10 cellular contexts compared by ENCODE assay signal in the genomic region with DNA sequence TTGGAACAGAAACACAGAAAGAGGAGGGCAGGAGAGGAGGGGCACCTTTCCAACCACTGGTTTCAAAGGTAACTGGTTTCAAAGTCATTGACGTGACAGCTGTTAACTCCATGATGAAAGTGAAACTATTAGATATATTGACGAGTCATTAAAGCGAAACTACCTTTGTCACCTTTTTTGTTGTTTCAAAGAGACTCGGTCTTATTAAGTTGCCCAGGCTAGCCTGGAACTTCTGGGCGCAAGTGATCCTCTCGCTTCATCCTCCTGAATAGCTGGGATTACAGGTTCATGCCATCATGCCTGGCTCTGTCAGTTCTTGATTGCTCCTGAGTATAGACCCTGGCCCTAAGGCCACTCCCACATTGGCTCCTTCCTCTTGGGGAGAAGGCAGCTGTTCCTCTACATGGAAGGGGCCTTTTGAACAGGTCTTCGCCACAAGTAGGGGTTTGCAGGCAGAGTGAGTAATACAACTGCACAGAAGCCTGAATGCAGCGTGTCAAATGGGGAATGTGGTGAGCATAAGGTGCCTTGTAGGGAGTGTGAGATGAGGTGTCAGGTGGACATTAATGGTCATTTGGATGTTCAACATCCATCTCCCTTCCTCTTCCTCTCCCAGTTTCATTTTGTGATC. TPM values are rescaled to one million over a fixed set of nuclear protein-coding genes. Genes with fewer than 3 reads are reported as not detected.
DNase-seq lines count a peak whose midpoint lies in the region; ATAC-seq and TF ChIP-seq lines count a peak whose summit lies in the region.
"Had no signal": no experiment of that assay in that cellular context is flagged by ENCODE, and none has a peak within 500 bp of the region (broad histone marks: within the 10 kb centered on the region; RNA-seq: fewer than 3 reads in every experiment).

No MANE protein-coding gene starts in this region.

- intact Hi-C loops in naive thymus-derived CD4-positive, alpha-beta T cell (cut with micrococcal nuclease): loop anchor here in 1 of 2 donors (2.0 kb wide), 1 partner anchor 14 kb away; the partner anchor contains the start of gene GRK6
- intact Hi-C loops in aorta (cut with DNase I): no loop called here

- H3K27me3 ChIP-seq in naive thymus-derived CD4-positive, alpha-beta T cell (ENCODE audit: control insufficient read depth in 2 of 2, insufficient read depth in 2 of 2, low read length in 2 of 2): no peaks in the 10 kb centered on the region
- no peaks in the 10 kb centered on the region for H3K27me3 ChIP-seq in aorta (ENCODE audit: control insufficient read depth in 1 of 2, insufficient read depth in 2 of 2, low read length in 1 of 2)

- no peak for TF ChIP-seq CTCF in WTC11 (IDR thresholded peaks at IDR 0.05)

- no peaks in the 10 kb centered on the region for H3K36me3 Mint-ChIP-seq in naive thymus-derived CD4-positive, alpha-beta T cell
- H3K36me3 Mint-ChIP-seq in WTC11: no peaks in the 10 kb centered on the region

- H3K4me1 ChIP-seq in naive thymus-derived CD4-positive, alpha-beta T cell (ENCODE audit: control insufficient read depth in 2 of 2, insufficient read depth in 2 of 2, low read length in 2 of 2): peaks cover 14 to 24% of the 10 kb centered on the region in 2 donors
- no peaks in the 10 kb centered on the region for H3K4me1 ChIP-seq in aorta (ENCODE audit: control insufficient read depth in 1 of 2, insufficient read depth in 2 of 2, low read length in 2 of 2)

- H3K27me3 Mint-ChIP-seq in naive thymus-derived CD4-positive, alpha-beta T cell: peaks cover 0 to 3% (median 0%) of the 10 kb centered on the region in 5 donors
- H3K27me3 Mint-ChIP-seq in WTC11 (ENCODE audit: low read depth): peaks cover 71% of the 10 kb centered on the region

- no peaks in the 10 kb centered on the region for H3K9me3 ChIP-seq in naive thymus-derived CD4-positive, alpha-beta T cell (ENCODE audit: control insufficient read depth in 2 of 3, low read length in 3 of 3)
- H3K9me3 ChIP-seq in aorta (ENCODE audit: control insufficient read depth, low read length): no peaks in the 10 kb centered on the region

- no peak for DNase-seq in naive thymus-derived CD4-positive, alpha-beta T cell
- DNase-seq in aorta (no peak), hepatic stellate cell (ENCODE audit: low spot score) (no peak), WTC11 (ENCODE audit: low spot score) (no peak)
- DNase-seq: activated gamma-delta T cell treated with Interleukin-2 at 50 U/mL for 16 hours, NCI-H1092 had no signal

- POLR2A ChIA-PET in naive thymus-derived CD4-positive, alpha-beta T cell (lab: Charles Lee): interaction anchor here (4.3 to 23.7 kb wide), 3 partner anchors 9 to 34 kb away, joined by 24 to 804 read pairs (median 179); partner anchors contain the start of genes GRK6 and PRR7
- POLR2A ChIA-PET in WTC11 (lab: Charles Lee): no interaction called here

- no peak overlapping the region for H3K4me3 ChIP-seq in naive thymus-derived CD4-positive, alpha-beta T cell (ENCODE audit: low read length)
- H3K4me3 ChIP-seq in aorta (ENCODE audit: low read length in 2 of 2): no peak overlapping the region

- H3K36me3 ChIP-seq in naive thymus-derived CD4-positive, alpha-beta T cell (ENCODE audit: control insufficient read depth in 2 of 3, insufficient read depth in 3 of 3, low read length in 3 of 3): no peaks in the 10 kb centered on the region
- no peaks in the 10 kb centered on the region for H3K36me3 ChIP-seq in aorta (ENCODE audit: control insufficient read depth in 1 of 2, insufficient read depth in 2 of 2, low read length in 1 of 2)

- H3K4me1 Mint-ChIP-seq in naive thymus-derived CD4-positive, alpha-beta T cell: peaks cover 8 to 37% (median 26%) of the 10 kb centered on the region in 7 donors
- H3K4me1 Mint-ChIP-seq in WTC11: no peaks in the 10 kb centered on the region

- CTCF ChIA-PET in naive thymus-derived CD4-positive, alpha-beta T cell (lab: Charles Lee): interaction anchor here (1.1 kb wide), 1 partner anchor 33 kb away, joined by 3 read pairs; no protein-coding TSS in a partner anchor
- CTCF ChIA-PET in WTC11 (lab: Charles Lee): interaction anchor here (0.7 to 1.6 kb wide), 3 partner anchors 9 to 708 kb away, joined by 3 to 6 read pairs (median 4); no protein-coding TSS in a partner anchor

- ATAC-seq in GM18861 (IDR thresholded peaks at IDR 0.05; ENCODE audit: unreplicated experiment) (peak; percentile 71), GM21526 (IDR thresholded peaks at IDR 0.05; ENCODE audit: low FRiP score, unreplicated experiment) (peak; percentile 56), HG03442 (IDR thresholded peaks at IDR 0.05; ENCODE audit: unreplicated experiment) (peak; percentile 63), aorta (ENCODE audit: low FRiP score) (no peak), WTC11 (no peak)
- ATAC-seq in naive thymus-derived CD4-positive, alpha-beta T cell: peak; percentile 34

- WGBS in aorta, 2 donors: 83 to 87% methylated on average over 8 of the region's 8 CpGs

- H3K4me3 Mint-ChIP-seq in naive thymus-derived CD4-positive, alpha-beta T cell: peak overlapping the region in 2 of 10 donors; percentile 7 to 21
- no peak overlapping the region for H3K4me3 Mint-ChIP-seq in WTC11

- peak overlapping the region in 2 of 9 donors; percentile 46 to 55 for H3K27ac Mint-ChIP-seq in naive thymus-derived CD4-positive, alpha-beta T cell
- no peak overlapping the region for H3K27ac Mint-ChIP-seq in WTC11

- no peak overlapping the region for H3K27ac ChIP-seq in naive thymus-derived CD4-positive, alpha-beta T cell (ENCODE audit: low read depth, low read length)
- no peak overlapping the region for H3K27ac ChIP-seq in aorta (ENCODE audit: low read depth in 1 of 2, low read length in 2 of 2)

- no peaks in the 10 kb centered on the region for H3K9me3 Mint-ChIP-seq in naive thymus-derived CD4-positive, alpha-beta T cell
- no peaks in the 10 kb centered on the region for H3K9me3 Mint-ChIP-seq in WTC11

TF ChIP-seq in WTC11, 78 proteins besides CTCF, POLR2A, EP300 and RAD21 (continues in another document):
- TF ChIP-seq TCF7 (CRISPR knock-in tag; IDR thresholded peaks at IDR 0.05; ENCODE audit: low read depth) (no peak), CREM (CRISPR knock-in tag; IDR thresholded peaks at IDR 0.05) (no peak), ATF2 (CRISPR knock-in tag; IDR thresholded peaks at IDR 0.05; ENCODE audit: borderline replicate concordance, low read depth) (no peak), ZNF671 (CRISPR knock-in tag; IDR thresholded peaks at IDR 0.05) (no peak), NR1H2 (CRISPR knock-in tag; IDR thresholded peaks at IDR 0.05) (no peak), ATF3 (CRISPR knock-in tag; conservative IDR thresholded peaks at IDR 0.05) (no peak), JUN (CRISPR knock-in tag; IDR thresholded peaks at IDR 0.05) (no peak), ZNF396 (CRISPR knock-in tag; IDR thresholded peaks at IDR 0.05; ENCODE audit: borderline replicate concordance) (no peak)

RNA-seq across cellular contexts. Expression of gene F12, which starts 3.4 kb away (rescaled TPM):
- total RNA-seq in naive thymus-derived CD4-positive, alpha-beta T cell: 1 to 10 TPM in 1 of 5 experiments, under 1 TPM in 2, not detected in 2; 0.16 to 2.1 (median 0.34) TPM
- under 1 TPM in 1 of 2 donors, not detected in 1; 0.64 TPM for polyA plus RNA-seq in naive thymus-derived CD4-positive, alpha-beta T cell
- under 1 TPM; 0.23 to 0.33 TPM for total RNA-seq in aorta
- polyA plus RNA-seq in aorta: 1 to 10 TPM in 1 of 2 donors, not detected in 1; 1.8 TPM
- 10.0 to 12.8 TPM (median 12.1 TPM) in 3 replicates for total RNA-seq in WTC11 (2021)

RNA-seq across cellular contexts. Expression of gene PFN3, which starts 12.3 kb away (rescaled TPM):
- total RNA-seq in naive thymus-derived CD4-positive, alpha-beta T cell: not detected
- not detected for polyA plus RNA-seq in naive thymus-derived CD4-positive, alpha-beta T cell
- total RNA-seq in aorta (not detected), WTC11 (2021) (0.48 TPM in 1 of 3 replicates, not detected in the others)
- not detected for polyA plus RNA-seq in aorta
- total RNA-seq: lung microvascular endothelial cell had no signal

RNA-seq across cellular contexts. Expression of gene GRK6, which starts 13.8 kb away (rescaled TPM):
- total RNA-seq in naive thymus-derived CD4-positive, alpha-beta T cell: 100 to 1,000 TPM; 161 to 246 (median 200) TPM
- 100 to 1,000 TPM in 1 of 2 donors, 10 to 100 TPM in 1; 78.8 to 202 TPM for polyA plus RNA-seq in naive thymus-derived CD4-positive, alpha-beta T cell
- 10 to 100 TPM; 26.8 to 27.6 TPM for total RNA-seq in aorta
- 10 to 100 TPM; 13.0 to 14.1 TPM for polyA plus RNA-seq in aorta
- total RNA-seq in WTC11 (2021): 60.7 to 69.2 TPM (median 61.7 TPM) in 3 replicates

RNA-seq across cellular contexts. Expression of gene SLC34A1, which starts 28.5 kb away (rescaled TPM):
- total RNA-seq in naive thymus-derived CD4-positive, alpha-beta T cell: under 1 TPM in 2 of 5 experiments, not detected in 3; 0.27 to 0.29 TPM
- not detected for polyA plus RNA-seq in naive thymus-derived CD4-positive, alpha-beta T cell
- not detected for total RNA-seq in aorta
- not detected for polyA plus RNA-seq in aorta
- not detected in 3 replicates for total RNA-seq in WTC11 (2021)
- total RNA-seq: lung microvascular endothelial cell had no signal

RNA-seq across cellular contexts. Expression of gene PRR7, which starts 33.9 kb away (rescaled TPM):
- 10 to 100 TPM in 2 of 5 experiments, 1 to 10 TPM in 3; 6.4 to 31.8 (median 6.8) TPM for total RNA-seq in naive thymus-derived CD4-positive, alpha-beta T cell
- 10 to 100 TPM; 11.7 to 19.4 TPM for polyA plus RNA-seq in naive thymus-derived CD4-positive, alpha-beta T cell
- 1 to 10 TPM; 1.9 to 2.0 TPM for total RNA-seq in aorta
- under 1 TPM in 1 of 2 donors, not detected in 1; 0.74 TPM for polyA plus RNA-seq in aorta
- total RNA-seq in WTC11 (2021): 13.1 to 14.7 TPM (median 14.6 TPM) in 3 replicates

Comparison
In these comparisons a context has a peak if more than half of its experiments do, and no peak if none do; other contexts are left out.
1. ATAC-seq: peak in GM18861 (single experiment), GM21526 (single experiment), HG03442 (single experiment) and naive thymus-derived CD4-positive, alpha-beta T cell (single experiment); none in aorta (single experiment) and WTC11 (single experiment).